15 cellular contexts compared by ENCODE assay signal in genomic region chr10:78648256-78648860, GRCh38.
A peak's percentile ranks its signal among the peaks of the same experiment; 100 is the strongest.
DNase-seq lines count a peak whose midpoint lies in the region; ATAC-seq and TF ChIP-seq lines count a peak whose summit lies in the region.
"Had no signal": no experiment of that assay in that cellular context is flagged by ENCODE, and none has a peak within 500 bp of the region (broad histone marks: within the 10 kb centered on the region; RNA-seq: fewer than 3 reads in every experiment).

No MANE protein-coding gene starts in this region.

- TF ChIP-seq CTCF in fibroblast of the aortic adventitia (IDR thresholded peaks at IDR 0.05; ENCODE audit: insufficient read depth, low read length), result no peak
- TF ChIP-seq CTCF in GM13977 (IDR thresholded peaks at IDR 0.05; ENCODE audit: extremely low read depth, insufficient read depth, missing control alignments), result no peak
- TF ChIP-seq CTCF in lower leg skin (IDR thresholded peaks at IDR 0.05), result no peak

- H3K36me3 ChIP-seq in SJSA1, result no peaks in the 10 kb centered on the region

- H3K27ac ChIP-seq in SJSA1, result peak overlapping the region; percentile 76

- DNase-seq in EL (peak; percentile 24), SJSA1 (ENCODE audit: low read depth in 1 of 2, low spot score in 2 of 2) (peak; percentile 86 to 92), fibroblast of the aortic adventitia (ENCODE audit: low read depth) (peak; percentile 54), GM13977 (ENCODE audit: low spot score) (no peak), lower leg skin (ENCODE audit: low spot score in 2 of 2) (no peak)
- DNase-seq: C1 segment of cervical spinal cord, Karpas-422, NCI-H1417, NCI-H1930, NCI-H2171 treated with DMSO at 0.1 percent for 48 hours, NCI-H774, SHP77 had no signal

- 74 to 92% methylated on average over 4 of the region's 4 CpGs for WGBS in lower leg skin, 2 donors

- in situ Hi-C loops in GM13977 (cut with MboI; ENCODE audit: low pct_unique_long_range_greater_than_20kb, low sequenced_read_pairs, unreplicated experiment), result no loop called here

- ATAC-seq in GM18498 (IDR thresholded peaks at IDR 0.05; ENCODE audit: unreplicated experiment) (no peak), GM19395 (IDR thresholded peaks at IDR 0.05; ENCODE audit: unreplicated experiment) (no peak)
- ATAC-seq: GM12878 had no signal

- intact Hi-C loops in lower leg skin (cut with DNase I; ENCODE audit: low total_unique reads), result no loop called here

- H3K27me3 ChIP-seq in SJSA1 (replicated peaks), result no peaks in the 10 kb centered on the region

- peaks cover 38% of the 10 kb centered on the region for H3K4me1 ChIP-seq in SJSA1 (replicated peaks)

- TF ChIP-seq POLR2A in lower leg skin (IDR thresholded peaks at IDR 0.05), result no peak

- no peak overlapping the region for H3K4me3 ChIP-seq in SJSA1
- no peak overlapping the region for H3K4me3 ChIP-seq in fibroblast of the aortic adventitia (ENCODE audit: low read depth, low read length)
- H3K4me3 ChIP-seq in lower leg skin (ENCODE audit: low read depth, poor library complexity, severe bottlenecking), result no peak overlapping the region
- H3K4me3 ChIP-seq: GM12878 had no signal

- H3K9me3 ChIP-seq in SJSA1 (replicated peaks), result no peaks in the 10 kb centered on the region

Comparison
In these comparisons a context has a peak if more than half of its experiments do, and no peak if none do; other contexts are left out.
1. DNase-seq: peak in EL (single experiment), SJSA1 (2 of 2) and fibroblast of the aortic adventitia (single experiment); none in GM13977 (single experiment) and lower leg skin (0 of 2).